Comparison of ENCODE assay signal across 1 cellular context in the genomic region with DNA sequence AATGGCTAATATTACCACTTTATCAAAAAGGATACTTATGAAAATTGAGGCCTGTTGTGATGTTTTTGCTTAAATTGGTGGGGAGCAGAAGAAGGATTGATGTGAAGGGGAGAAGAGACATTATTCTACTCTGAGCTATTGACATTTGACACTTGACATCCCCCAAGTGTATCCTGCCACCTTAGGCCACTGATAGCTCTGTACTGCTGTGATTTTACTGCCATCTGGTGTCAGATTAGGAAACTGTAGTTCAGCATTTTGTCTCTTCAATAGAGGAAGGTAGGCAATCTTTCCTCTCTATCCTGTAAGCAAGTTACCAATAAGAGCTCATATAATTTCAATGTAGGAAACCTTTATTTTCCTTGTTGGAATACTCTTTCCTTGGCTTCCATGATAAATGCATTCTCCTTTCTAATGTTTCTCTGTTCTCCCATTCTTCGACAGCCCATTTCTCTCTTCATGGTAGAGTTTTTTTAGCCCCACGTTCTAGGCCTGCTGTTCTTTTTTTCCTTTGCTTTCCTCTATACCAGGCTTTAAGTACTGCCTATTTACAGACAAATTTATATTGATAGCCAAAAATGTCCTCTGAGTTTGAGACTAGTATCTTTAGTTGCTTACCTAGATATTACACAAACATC.
TF ChIP-seq lines count a peak whose summit lies in the region.

No MANE protein-coding gene starts in this region.

TF ChIP-seq in GM12891, 5 proteins besides CTCF, POLR2A, EP300 and RAD21 (continued from another document):
- TF ChIP-seq POU2F2 (IDR thresholded peaks at IDR 0.05; ENCODE audit: low read depth, low read length) (no peak), SPI1 (IDR thresholded peaks at IDR 0.05; ENCODE audit: low read depth, low read length) (no peak)
